8 cellular contexts compared by ENCODE assay signal in genomic region chr6:32191696-32192607, GRCh38. TPM values are rescaled to one million over a fixed set of nuclear protein-coding genes. Genes with fewer than 3 reads are reported as not detected.
DNase-seq lines count a peak whose midpoint lies in the region; ATAC-seq and TF ChIP-seq lines count a peak whose summit lies in the region.

No MANE protein-coding gene starts in this region.

- no peaks in the 10 kb centered on the region for H3K9me3 ChIP-seq in BLaER1
- H3K9me3 ChIP-seq in Karpas-422 (ENCODE audit: low read length): no peaks in the 10 kb centered on the region

- H3K36me3 ChIP-seq in BLaER1 (peaks cover 14% of the 10 kb centered on the region), Karpas-422 (ENCODE audit: insufficient read depth, low read length) (no peaks in the 10 kb centered on the region)

- H3K9ac ChIP-seq in BLaER1 (peak overlapping the region; percentile 85), Karpas-422 (ENCODE audit: low read length) (peak overlapping the region; percentile 95)

- H3K27me3 ChIP-seq in BLaER1 (no peaks in the 10 kb centered on the region), Karpas-422 (ENCODE audit: low read length) (no peaks in the 10 kb centered on the region)

- H3K4me3 Mint-ChIP-seq in nephron progenitor cell: peak overlapping the region; percentile 58

- H3K9me2 ChIP-seq in Karpas-422 (replicated peaks; ENCODE audit: insufficient read depth, low read length): no peaks in the 10 kb centered on the region

- peaks cover 9% of the 10 kb centered on the region for H3K36me3 Mint-ChIP-seq in nephron progenitor cell (ENCODE audit: low read depth)

- ATAC-seq in HG02970 (IDR thresholded peaks at IDR 0.05; ENCODE audit: low FRiP score, unreplicated experiment) (no peak), HG03139 (IDR thresholded peaks at IDR 0.05; ENCODE audit: unreplicated experiment) (no peak), HG03175 (IDR thresholded peaks at IDR 0.05; ENCODE audit: unreplicated experiment) (no peak)

- peaks cover 86% of the 10 kb centered on the region for H3K4me1 Mint-ChIP-seq in nephron progenitor cell

- H3K9me3 Mint-ChIP-seq in nephron progenitor cell: no peaks in the 10 kb centered on the region

- H3K27ac ChIP-seq in BLaER1 (peak overlapping the region; percentile 95), Karpas-422 (ENCODE audit: low read length) (peak overlapping the region; percentile 87), cingulate gyrus (ENCODE audit: low read depth, low read length) (peak overlapping the region; percentile 99)

- DNase-seq in Karpas-422 (no peak), nephron progenitor cell (no peak), C1 segment of cervical spinal cord (lab: John Stamatoyannopoulos, UW) (no peak)

- H3K79me2 ChIP-seq in Karpas-422 (ENCODE audit: low read length): peaks cover 47% of the 10 kb centered on the region

- no peak overlapping the region for H2AFZ ChIP-seq in Karpas-422 (ENCODE audit: low read length)

- H3K4me3 ChIP-seq in BLaER1 (peak overlapping the region; percentile 80), Karpas-422 (ENCODE audit: low read length) (peak overlapping the region; percentile 82)

- H3K4me2 ChIP-seq in BLaER1: peak overlapping the region; percentile 99
- H3K4me2 ChIP-seq in Karpas-422 (ENCODE audit: low read depth, low read length, poor library complexity, severe bottlenecking): peak overlapping the region; percentile 87

- H3K4me1 ChIP-seq in BLaER1: peaks cover 75% of the 10 kb centered on the region
- H3K4me1 ChIP-seq in Karpas-422 (ENCODE audit: low read length): peaks cover 75% of the 10 kb centered on the region

- no peak for TF ChIP-seq CTCF in nephron progenitor cell (IDR thresholded peaks at IDR 0.05)

- H3K27me3 Mint-ChIP-seq in nephron progenitor cell (ENCODE audit: low read depth, poor library complexity): no peaks in the 10 kb centered on the region

- H3K27ac Mint-ChIP-seq in nephron progenitor cell: peak overlapping the region; percentile 97

- H4K20me1 ChIP-seq in BLaER1: no peaks in the 10 kb centered on the region
- H4K20me1 ChIP-seq in Karpas-422 (ENCODE audit: insufficient read depth, low read depth, low read length): no peaks in the 10 kb centered on the region

RNA-seq across cellular contexts. Expression of gene GPSM3, which starts 0.5 kb away (rescaled TPM):
- 66.5 and 85.9 TPM in 2 replicates for total RNA-seq in Karpas-422 (2014; rRNA removed; shearing (Covaris generic); ENCODE audit: low replicate concordance)

RNA-seq across cellular contexts. Expression of gene PBX2, which starts 1.9 kb away (rescaled TPM):
- 51.7 and 84.0 TPM in 2 replicates for total RNA-seq in Karpas-422 (2014; rRNA removed; shearing (Covaris generic); ENCODE audit: low replicate concordance)

RNA-seq across cellular contexts. Expression of gene AGER, which starts 7.9 kb away (rescaled TPM):
- 9.0 and 9.2 TPM in 2 replicates for total RNA-seq in Karpas-422 (2014; rRNA removed; shearing (Covaris generic); ENCODE audit: low replicate concordance)

RNA-seq across cellular contexts. Expression of gene RNF5, which starts 13.7 kb away (rescaled TPM):
- 73.5 and 78.5 TPM in 2 replicates for total RNA-seq in Karpas-422 (2014; rRNA removed; shearing (Covaris generic); ENCODE audit: low replicate concordance)

RNA-seq across cellular contexts. Expression of gene AGPAT1, which starts 16.1 kb away (rescaled TPM):
- total RNA-seq in Karpas-422 (2014; rRNA removed; shearing (Covaris generic); ENCODE audit: low replicate concordance): 54.8 and 74.5 TPM in 2 replicates
